Comparison of ENCODE assay signal across 8 cellular contexts in genomic region chr6:117481926-117482239, GRCh38. TPM values are rescaled to one million over a fixed set of nuclear protein-coding genes. Genes with fewer than 3 reads are reported as not detected.
A peak's percentile ranks its signal among the peaks of the same experiment; 100 is the strongest.
DNase-seq lines count a peak whose midpoint lies in the region; ATAC-seq and TF ChIP-seq lines count a peak whose summit lies in the region.

No MANE protein-coding gene starts in this region.

- no peaks in the 10 kb centered on the region for H3K27me3 ChIP-seq in breast epithelium
- H3K27me3 ChIP-seq in muscle layer of duodenum (ENCODE audit: low read depth, low read length): no peaks in the 10 kb centered on the region

- H3K36me3 ChIP-seq in breast epithelium (no peaks in the 10 kb centered on the region), muscle layer of duodenum (ENCODE audit: control insufficient read depth in 1 of 2, insufficient read depth in 2 of 2, low read length in 2 of 2) (no peaks in the 10 kb centered on the region)

- peak overlapping the region; percentile 83 to 93 for H3K4me3 Mint-ChIP-seq in CD14-positive monocyte

- ATAC-seq in HG03520 (IDR thresholded peaks at IDR 0.05; ENCODE audit: unreplicated experiment) (peak; percentile 0), GM18520 (IDR thresholded peaks at IDR 0.05; ENCODE audit: unreplicated experiment) (no peak), GM18517 (IDR thresholded peaks at IDR 0.05; ENCODE audit: unreplicated experiment) (no peak)

- H3K4me3 ChIP-seq in breast epithelium (peak overlapping the region; percentile 62 to 78 (median 76)), muscle layer of duodenum (ENCODE audit: low read depth in 1 of 2, low read length in 2 of 2) (peak overlapping the region; percentile 54 to 92)

- peak overlapping the region in 2 of 7 donors; percentile 52 to 68 for H3K27ac Mint-ChIP-seq in CD14-positive monocyte

- no peak for TF ChIP-seq POLR2A in breast epithelium (IDR thresholded peaks at IDR 0.05)

- H3K9me3 Mint-ChIP-seq in CD14-positive monocyte: peaks cover 0 to 7% (median 0%) of the 10 kb centered on the region in 7 donors

- H3K4me1 Mint-ChIP-seq in CD14-positive monocyte: peaks cover 24% of the 10 kb centered on the region

- intact Hi-C loops in CD14-positive monocyte (cut with micrococcal nuclease) (loop anchor here (10.0 kb wide), 2 partner anchors 123 to 213 kb away; partner anchors contain the start of gene GOPC (in 1 of the 2)), breast epithelium (cut with DNase I; ENCODE audit: low total_unique reads) (no loop called here)

- H3K36me3 Mint-ChIP-seq in CD14-positive monocyte: peaks cover 3 to 7% of the 10 kb centered on the region in 2 donors

- DNase-seq in CD14-positive monocyte (ENCODE audit: low spot score) (no peak), breast epithelium (ENCODE audit: low spot score in 2 of 2) (no peak), cerebellar nuclear complex (lab: John Stamatoyannopoulos, UW) (no peak)
- no peak for DNase-seq in effector CD4-positive, alpha-beta T cell

- H3K27me3 Mint-ChIP-seq in CD14-positive monocyte (ENCODE audit: low read depth in 3 of 3): peaks cover 51 to 59% (median 51%) of the 10 kb centered on the region in 3 donors

- no peaks in the 10 kb centered on the region for H3K9me3 ChIP-seq in breast epithelium
- H3K9me3 ChIP-seq in muscle layer of duodenum (ENCODE audit: control insufficient read depth in 1 of 2, low read length in 2 of 2): no peaks in the 10 kb centered on the region

- H3K27ac ChIP-seq in breast epithelium (peak overlapping the region; percentile 23 to 85), muscle layer of duodenum (ENCODE audit: low read length) (peak overlapping the region; percentile 1)

- H3K4me1 ChIP-seq in breast epithelium (no peaks in the 10 kb centered on the region), muscle layer of duodenum (ENCODE audit: control insufficient read depth in 1 of 2, insufficient read depth in 2 of 2, low read length in 2 of 2) (peaks cover 0 to 13% of the 10 kb centered on the region in 2 donors)

- TF ChIP-seq CTCF in CD14-positive monocyte (IDR thresholded peaks at IDR 0.05): no peak
- no peak for TF ChIP-seq CTCF in breast epithelium (IDR thresholded peaks at IDR 0.05)

RNA-seq across cellular contexts. Expression of gene DCBLD1, which starts 0.6 kb away (rescaled TPM):
- 1 to 10 TPM; 3.1 to 3.3 TPM for polyA plus RNA-seq in CD14-positive monocyte
- 10 to 100 TPM; 10.4 to 16.0 (median 11.8) TPM for total RNA-seq in breast epithelium

RNA-seq across cellular contexts. Expression of gene ROS1, which starts 56.1 kb away (rescaled TPM):
- polyA plus RNA-seq in CD14-positive monocyte: not detected
- total RNA-seq in breast epithelium: under 1 TPM in 1 of 3 donors, not detected in 2; under 0.01 TPM
